In the genomic region with DNA sequence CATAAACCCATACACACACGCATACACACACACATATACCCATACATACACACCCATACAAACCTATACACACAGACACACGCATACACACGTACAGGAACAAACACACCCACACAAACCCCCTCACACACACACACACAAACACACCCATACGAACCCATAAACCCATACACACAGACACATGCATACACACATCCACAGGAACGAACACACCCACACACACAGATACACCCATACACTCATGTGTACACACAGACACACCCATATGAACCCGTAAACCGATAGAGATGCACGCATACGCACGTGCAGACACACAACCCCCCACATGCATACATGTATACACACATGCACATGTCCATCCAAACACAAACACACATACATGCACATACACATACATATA, we compare ENCODE assay signal across 21 cellular contexts. TPM values are rescaled to one million over a fixed set of nuclear protein-coding genes. Genes with fewer than 3 reads are reported as not detected.
DNase-seq lines count a peak whose midpoint lies in the region; ATAC-seq, FAIRE-seq and TF ChIP-seq lines count a peak whose summit lies in the region.
"Had no signal": no experiment of that assay in that cellular context is flagged by ENCODE, and none has a peak within 500 bp of the region (broad histone marks: within the 10 kb centered on the region; RNA-seq: fewer than 3 reads in every experiment).

No MANE protein-coding gene starts in this region.

- H3K9me3 Mint-ChIP-seq in neural progenitor cell, result peaks cover 15% of the 10 kb centered on the region
- H3K9me3 Mint-ChIP-seq: CD4-positive, CD25-positive, alpha-beta regulatory T cell; H9 had no signal

- H3K4me3 Mint-ChIP-seq in neural progenitor cell, result no peak overlapping the region
- H3K4me3 Mint-ChIP-seq: CD4-positive, CD25-positive, alpha-beta regulatory T cell; H9 had no signal

- H3K4me1 Mint-ChIP-seq in neural progenitor cell, result peaks cover 11% of the 10 kb centered on the region

- peaks cover 7% of the 10 kb centered on the region for H3K36me3 Mint-ChIP-seq in neural progenitor cell
- H3K36me3 Mint-ChIP-seq: CD4-positive, CD25-positive, alpha-beta regulatory T cell had no signal

- no peak overlapping the region for H3K9ac ChIP-seq in BLaER1
- H3K9ac ChIP-seq in neural progenitor cell, result no peak overlapping the region

- no peak for ATAC-seq in GM18873 (IDR thresholded peaks at IDR 0.05; ENCODE audit: low FRiP score, unreplicated experiment)

- H3K9me3 ChIP-seq in BLaER1, result peaks cover 14% of the 10 kb centered on the region
- H3K9me3 ChIP-seq in HEK293 (ENCODE audit: control insufficient read depth, insufficient read depth, low read depth, low read length), result no peaks in the 10 kb centered on the region
- no peaks in the 10 kb centered on the region for H3K9me3 ChIP-seq in neural progenitor cell (ENCODE audit: low read depth)
- no peaks in the 10 kb centered on the region for H3K9me3 ChIP-seq in small intestine (ENCODE audit: control insufficient read depth, low read depth)
- H3K9me3 ChIP-seq: Caco-2 had no signal

- H3F3A ChIP-seq in neural progenitor cell (ENCODE audit: low read depth), result no peaks in the 10 kb centered on the region

- WGBS in small intestine, 3 donors, result 71 to 86% (median 73%) methylated on average over 10 of the region's 10 CpGs

- H3K4me1 ChIP-seq in BLaER1, result peaks cover 69% of the 10 kb centered on the region
- H3K4me1 ChIP-seq in HEK293 (ENCODE audit: control insufficient read depth, insufficient read depth, low read length), result no peaks in the 10 kb centered on the region
- no peaks in the 10 kb centered on the region for H3K4me1 ChIP-seq in neural progenitor cell
- H3K4me1 ChIP-seq in small intestine (ENCODE audit: control insufficient read depth in 2 of 2, insufficient read depth in 1 of 2, low read depth in 1 of 2, low read length in 1 of 2), result no peaks in the 10 kb centered on the region
- H3K4me1 ChIP-seq: Caco-2, SJSA1 had no signal

- no peak overlapping the region for H3K4me3 ChIP-seq in BLaER1
- H3K4me3 ChIP-seq in HEK293 (ENCODE audit: low read depth, low read length), result no peak overlapping the region
- H3K4me3 ChIP-seq in neural progenitor cell, result no peak overlapping the region
- H3K4me3 ChIP-seq in small intestine (ENCODE audit: low read depth in 1 of 2, low read length in 2 of 2), result no peak overlapping the region
- no peak overlapping the region for H3K4me3 ChIP-seq in brain microvascular endothelial cell (ENCODE audit: low read depth, low read length)
- H3K4me3 ChIP-seq: SJSA1 had no signal

- POLR2A ChIA-PET in HEK293 (lab: Yijun Ruan, JAX), result no interaction called here

- H3K27me3 ChIP-seq in BLaER1 (no peaks in the 10 kb centered on the region), neural progenitor cell (no peaks in the 10 kb centered on the region), small intestine (ENCODE audit: control insufficient read depth in 2 of 2, insufficient read depth in 2 of 2, low read length in 2 of 2) (no peaks in the 10 kb centered on the region), brain microvascular endothelial cell (replicated peaks) (no peaks in the 10 kb centered on the region)
- H3K27me3 ChIP-seq: SJSA1 had no signal

- H3K27ac ChIP-seq in BLaER1 (no peak overlapping the region), HEK293 (ENCODE audit: extremely low read depth, low read depth, low read length) (no peak overlapping the region), neural progenitor cell (no peak overlapping the region), small intestine (ENCODE audit: low read depth in 1 of 2, low read length in 1 of 2) (no peak overlapping the region), brain microvascular endothelial cell (no peak overlapping the region)
- H3K27ac ChIP-seq: SJSA1 had no signal

- H3K27ac Mint-ChIP-seq in neural progenitor cell, result peak overlapping the region; percentile 29

- DNase-seq in ecto neural progenitor cell (ENCODE audit: low spot score) (peak; percentile 27), neural progenitor cell (ENCODE audit: low spot score) (no peak), GM12892 (ENCODE audit: insufficient read length) (no peak), small intestine (no peak), brain microvascular endothelial cell (no peak)
- DNase-seq: CD4-positive, CD25-positive, alpha-beta regulatory T cell; DMS153; EL; H9; Kasumi-1; MM.1S; NCI-H1092 treated with DMSO at 0.1 percent for 48 hours; NCI-H2107; NCI-H526 treated with DMSO at 0.1 percent for 48 hours; OCI-M1; RPMI8226 had no signal

- no peak overlapping the region for H2AFZ ChIP-seq in neural progenitor cell (replicated peaks)

- peaks cover 10% of the 10 kb centered on the region for H3K27me3 Mint-ChIP-seq in neural progenitor cell (ENCODE audit: insufficient read depth, low read depth)

- H4K20me1 ChIP-seq in BLaER1, result 0 out of 2 replicates have a peak, but pooled peaks cover 12% of the 10 kb centered on the region
- H4K20me1 ChIP-seq in neural progenitor cell (ENCODE audit: low read depth), result no peaks in the 10 kb centered on the region

- H3K4me2 ChIP-seq in BLaER1, result peak overlapping the region; percentile 72
- H3K4me2 ChIP-seq in neural progenitor cell, result no peak overlapping the region

- FAIRE-seq in GM12892 (lab: Jason Lieb, UNC) (no peak), small intestine (lab: Jason Lieb, UNC) (no peak)

- H3K79me2 ChIP-seq in neural progenitor cell (ENCODE audit: low read depth), result no peaks in the 10 kb centered on the region

- in situ Hi-C loops in brain microvascular endothelial cell (cut with HindIII; ENCODE audit: low pct_ligation_motif_present, low sequenced_read_pairs), result no loop called here

- TF ChIP-seq CTCF in HEK293 (tag by site-specific recombination; IDR thresholded peaks at IDR 0.05), result no peak
- no peak for TF ChIP-seq CTCF in neural progenitor cell (IDR thresholded peaks at IDR 0.05)
- TF ChIP-seq CTCF in brain microvascular endothelial cell (IDR thresholded peaks at IDR 0.05; ENCODE audit: low read depth, low read length, missing control alignments), result no peak

- H3K36me3 ChIP-seq in BLaER1 (no peaks in the 10 kb centered on the region), HEK293 (ENCODE audit: control insufficient read depth in 2 of 2, insufficient read depth in 1 of 2, low read length in 2 of 2) (no peaks in the 10 kb centered on the region), neural progenitor cell (no peaks in the 10 kb centered on the region), small intestine (ENCODE audit: control insufficient read depth in 2 of 2, insufficient read depth in 2 of 2, low read length in 2 of 2) (no peaks in the 10 kb centered on the region), brain microvascular endothelial cell (replicated peaks) (no peaks in the 10 kb centered on the region)

- CTCF ChIA-PET in HEK293 (lab: Yijun Ruan, JAX), result no interaction called here

- TF ChIP-seq POLR2A in GM12892 (IDR thresholded peaks at IDR 0.05; ENCODE audit: low read depth, low read length), result no peak

TF ChIP-seq in HEK293, 187 proteins besides CTCF, POLR2A, EP300 and RAD21 (continues in another document):
- TF ChIP-seq ZNF48 (tag by site-specific recombination; IDR thresholded peaks at IDR 0.05) (0 out of 2 replicates have a peak, but pooled peaks have one; percentile 36), ZFHX2 (tag by site-specific recombination; conservative IDR thresholded peaks at IDR 0.05) (peak; percentile 92), ZNF112 (tag by site-specific recombination; IDR thresholded peaks at IDR 0.05) (no peak), RBAK (tag by site-specific recombination; IDR thresholded peaks at IDR 0.05) (no peak), ZNF776 (tag by site-specific recombination; IDR thresholded peaks at IDR 0.05; ENCODE audit: borderline replicate concordance) (peak; percentile 52; the same call in 1 of the 2 replicates), ZNF521 (tag by site-specific recombination; IDR thresholded peaks at IDR 0.05) (peak; percentile 50; the same call in 1 of the 2 replicates), ZNF311 (tag by site-specific recombination; IDR thresholded peaks at IDR 0.05; ENCODE audit: borderline replicate concordance) (0 out of 2 replicates have a peak, but pooled peaks have one; percentile 75), ZNF488 (tag by site-specific recombination; IDR thresholded peaks at IDR 0.05) (0 out of 2 replicates have a peak, but pooled peaks have one; percentile 13), SP2 (tag by site-specific recombination; IDR thresholded peaks at IDR 0.05) (no peak), ZSCAN4 (tag by site-specific recombination; IDR thresholded peaks at IDR 0.05) (peak; percentile 50; the same call in 1 of the 2 replicates)
- TF ChIP-seq, protein P1, sequence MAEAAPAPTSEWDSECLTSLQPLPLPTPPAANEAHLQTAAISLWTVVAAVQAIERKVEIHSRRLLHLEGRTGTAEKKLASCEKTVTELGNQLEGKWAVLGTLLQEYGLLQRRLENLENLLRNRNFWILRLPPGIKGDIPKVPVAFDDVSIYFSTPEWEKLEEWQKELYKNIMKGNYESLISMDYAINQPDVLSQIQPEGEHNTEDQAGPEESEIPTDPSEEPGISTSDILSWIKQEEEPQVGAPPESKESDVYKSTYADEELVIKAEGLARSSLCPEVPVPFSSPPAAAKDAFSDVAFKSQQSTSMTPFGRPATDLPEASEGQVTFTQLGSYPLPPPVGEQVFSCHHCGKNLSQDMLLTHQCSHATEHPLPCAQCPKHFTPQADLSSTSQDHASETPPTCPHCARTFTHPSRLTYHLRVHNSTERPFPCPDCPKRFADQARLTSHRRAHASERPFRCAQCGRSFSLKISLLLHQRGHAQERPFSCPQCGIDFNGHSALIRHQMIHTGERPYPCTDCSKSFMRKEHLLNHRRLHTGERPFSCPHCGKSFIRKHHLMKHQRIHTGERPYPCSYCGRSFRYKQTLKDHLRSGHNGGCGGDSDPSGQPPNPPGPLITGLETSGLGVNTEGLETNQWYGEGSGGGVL (tag by site-specific recombination; IDR thresholded peaks at IDR 0.05), result 0 out of 2 replicates have a peak, but pooled peaks have one; percentile 21

RNA-seq across cellular contexts. Expression of gene WNT9A, which starts 9.5 kb away (rescaled TPM):
- 1.4 and 2.7 TPM in 2 replicates for total RNA-seq in neural progenitor cell (ENCODE audit: low replicate concordance)
- not detected for polyA plus RNA-seq in GM12892 (2012; ENCODE audit: missing spikeins)
- 1 to 10 TPM in 1 of 3 donors, under 1 TPM in 2; 0.27 to 1.9 (median 0.45) TPM for polyA plus RNA-seq in small intestine
- polyA plus RNA-seq: CD4-positive, CD25-positive, alpha-beta regulatory T cell had no signal
